In genomic region chr17:76523084-76524037, GRCh38 we compare ENCODE assay signal across 1 cellular context.
A peak's percentile ranks its signal among the peaks of the same experiment; 100 is the strongest.
TF ChIP-seq lines count a peak whose summit lies in the region.

No MANE protein-coding gene starts in this region.

TF ChIP-seq in HepG2, 621 proteins besides CTCF, POLR2A, EP300 and RAD21 (continued from another document and continues in another):
- TF ChIP-seq THAP7 (CRISPR knock-in tag; IDR thresholded peaks at IDR 0.05) (peak; percentile 64; the same call in 1 of the 2 replicates), KIAA2018 (CRISPR knock-in tag; IDR thresholded peaks at IDR 0.05; ENCODE audit: borderline replicate concordance) (no peak), HOXA9 (CRISPR knock-in tag; IDR thresholded peaks at IDR 0.05; ENCODE audit: borderline replicate concordance) (no peak), DBP (CRISPR knock-in tag; IDR thresholded peaks at IDR 0.05; ENCODE audit: not compliant biosample characterization) (peak; percentile 69), ZNF180 (CRISPR knock-in tag; IDR thresholded peaks at IDR 0.05; ENCODE audit: borderline replicate concordance, low read depth) (no peak), PLSCR1 (CRISPR knock-in tag; IDR thresholded peaks at IDR 0.05; ENCODE audit: borderline replicate concordance) (no peak), MED8 (CRISPR knock-in tag; IDR thresholded peaks at IDR 0.05; ENCODE audit: insufficient replicate concordance) (no peak), PHF8 (CRISPR knock-in tag; IDR thresholded peaks at IDR 0.05) (peak; percentile 48; the same call in 1 of the 2 replicates), MXD4 (CRISPR knock-in tag; IDR thresholded peaks at IDR 0.05) (0 out of 2 replicates have a peak, but pooled peaks have one; percentile 84), STAT5B (CRISPR knock-in tag; IDR thresholded peaks at IDR 0.05) (no peak; the same call in 1 of the 2 replicates), GATAD1 (CRISPR knock-in tag; IDR thresholded peaks at IDR 0.05) (peak; percentile 58), DNMT1 (CRISPR knock-in tag; IDR thresholded peaks at IDR 0.05) (peak; percentile 89; the same call in 1 of the 2 replicates), NFATC3 (CRISPR knock-in tag; IDR thresholded peaks at IDR 0.05) (0 out of 2 replicates have a peak, but pooled peaks have one; percentile 25), NRL (CRISPR knock-in tag; IDR thresholded peaks at IDR 0.05; ENCODE audit: borderline replicate concordance) (peak; percentile 35; the same call in 1 of the 2 replicates), BATF2 (CRISPR knock-in tag; IDR thresholded peaks at IDR 0.05) (no peak), ZNF598 (CRISPR knock-in tag; IDR thresholded peaks at IDR 0.05; ENCODE audit: borderline replicate concordance) (no peak; the same call in 1 of the 2 replicates), ZBTB8A (CRISPR knock-in tag; IDR thresholded peaks at IDR 0.05; ENCODE audit: borderline replicate concordance, low read depth) (no peak), REPIN1 (CRISPR knock-in tag; IDR thresholded peaks at IDR 0.05; ENCODE audit: borderline replicate concordance, low read depth) (peak; percentile 85; the same call in 1 of the 2 replicates), NFE2L2 (IDR thresholded peaks at IDR 0.05; ENCODE audit: low read length) (no peak), ZNF296 (CRISPR knock-in tag; conservative IDR thresholded peaks at IDR 0.05) (no peak), KMT2A (CRISPR knock-in tag; IDR thresholded peaks at IDR 0.05) (peak; percentile 79), ZFYVE20 (CRISPR knock-in tag; IDR thresholded peaks at IDR 0.05; ENCODE audit: borderline replicate concordance, low read depth) (no peak), NCOA2 (CRISPR knock-in tag; IDR thresholded peaks at IDR 0.05) (peak; percentile 61; the same call in 1 of the 2 replicates), ZBTB39 (CRISPR knock-in tag; IDR thresholded peaks at IDR 0.05) (no peak), ZBTB3 (CRISPR knock-in tag; IDR thresholded peaks at IDR 0.05; ENCODE audit: borderline replicate concordance, low read depth) (no peak), FIP1L1 (IDR thresholded peaks at IDR 0.05; ENCODE audit: borderline replicate concordance, insufficient read depth, low read depth, low read length) (no peak), PRDM15 (CRISPR knock-in tag; IDR thresholded peaks at IDR 0.05) (no peak), ZNF567 (CRISPR knock-in tag; IDR thresholded peaks at IDR 0.05; ENCODE audit: borderline replicate concordance) (peak; percentile 26; the same call in 1 of the 2 replicates), TCF7 (IDR thresholded peaks at IDR 0.05; ENCODE audit: low read depth) (no peak), DNMT3B (CRISPR knock-in tag; conservative IDR thresholded peaks at IDR 0.05) (no peak), TIGD3 (CRISPR knock-in tag; IDR thresholded peaks at IDR 0.05; ENCODE audit: borderline replicate concordance) (no peak), ARHGAP35 (CRISPR knock-in tag; IDR thresholded peaks at IDR 0.05; ENCODE audit: borderline replicate concordance) (no peak), ZNF232 (CRISPR knock-in tag; IDR thresholded peaks at IDR 0.05; ENCODE audit: borderline replicate concordance) (no peak), ZSCAN21 (CRISPR knock-in tag; IDR thresholded peaks at IDR 0.05; ENCODE audit: borderline replicate concordance) (peak; percentile 77; the same call in 1 of the 2 replicates)
